10 cellular contexts compared by ENCODE assay signal in genomic region chr3:187913617-187914033, GRCh38.
DNase-seq lines count a peak whose midpoint lies in the region; ATAC-seq and TF ChIP-seq lines count a peak whose summit lies in the region.
"Had no signal": no experiment of that assay in that cellular context is flagged by ENCODE, and none has a peak within 500 bp of the region (broad histone marks: within the 10 kb centered on the region; RNA-seq: fewer than 3 reads in every experiment).

No MANE protein-coding gene starts in this region.

- H3K4me1 ChIP-seq in mammary epithelial cell (ENCODE audit: insufficient read depth, low read length) (peaks cover 13% of the 10 kb centered on the region), rectal smooth muscle tissue (ENCODE audit: control insufficient read depth, insufficient read depth, low read length) (peaks cover 28% of the 10 kb centered on the region)

- POLR2A ChIA-PET in T-cell (lab: Charles Lee), result no interaction called here

- H3K9me3 Mint-ChIP-seq in T-cell, result no peaks in the 10 kb centered on the region

- H3K9ac ChIP-seq in mammary epithelial cell (ENCODE audit: insufficient read depth, low read length) (no peak overlapping the region), rectal smooth muscle tissue (ENCODE audit: low read length) (no peak overlapping the region)

- WGBS in mammary epithelial cell (ENCODE audit: low coverage, missing lambda C conversion rate), result 71% methylated on average over 2 of the region's 2 CpGs

- H3K27me3 ChIP-seq in mammary epithelial cell (ENCODE audit: insufficient read depth, low read length) (no peaks in the 10 kb centered on the region), rectal smooth muscle tissue (ENCODE audit: control insufficient read depth, insufficient read depth, low read length) (no peaks in the 10 kb centered on the region)

- H3K27ac ChIP-seq in mammary epithelial cell (ENCODE audit: insufficient read depth, low read depth, low read length) (no peak overlapping the region), rectal smooth muscle tissue (ENCODE audit: low read depth, low read length) (peak overlapping the region; percentile 64)

- H3K36me3 ChIP-seq in mammary epithelial cell (ENCODE audit: insufficient read depth, low read length), result no peaks in the 10 kb centered on the region
- no peaks in the 10 kb centered on the region for H3K36me3 ChIP-seq in rectal smooth muscle tissue (ENCODE audit: control insufficient read depth, insufficient read depth, low read length)

- in situ Hi-C loops in mammary epithelial cell (cut with MboI; ENCODE audit: low sequenced_read_pairs in 2 of 2), result no loop called here

- intact Hi-C loops in mammary epithelial cell (cut with micrococcal nuclease), result no loop called here

- TF ChIP-seq CTCF in mammary epithelial cell (conservative IDR thresholded peaks at IDR 0.05 in 1 of 2, IDR thresholded peaks at IDR 0.05 in 1 of 2; ENCODE audit: extremely low read depth in 1 of 2, insufficient read depth in 1 of 2, low read depth in 1 of 2, low read length in 2 of 2), result no peak

- dilution Hi-C loops in mammary epithelial cell (cut with HindIII; ENCODE audit: low sequenced_read_pairs), result no loop called here

- H4K20me1 ChIP-seq in mammary epithelial cell (ENCODE audit: insufficient read depth, low read length), result no peaks in the 10 kb centered on the region

- peaks cover 11 to 32% (median 20%) of the 10 kb centered on the region in 3 donors for H3K4me1 Mint-ChIP-seq in T-cell

- no peaks in the 10 kb centered on the region for H3K36me3 Mint-ChIP-seq in T-cell

- no peaks in the 10 kb centered on the region for H3K27me3 Mint-ChIP-seq in T-cell

- H3K27ac Mint-ChIP-seq in T-cell, result no peak overlapping the region

- H3K79me2 ChIP-seq in mammary epithelial cell (ENCODE audit: insufficient read depth, low read length), result no peaks in the 10 kb centered on the region

- no peak overlapping the region for H3K4me3 Mint-ChIP-seq in T-cell

- no peak overlapping the region for H3K4me3 ChIP-seq in mammary epithelial cell (replicated peaks in 1 of 3; ENCODE audit: insufficient read depth in 1 of 3, low read depth in 2 of 3, low read length in 3 of 3)
- H3K4me3 ChIP-seq in rectal smooth muscle tissue (ENCODE audit: low read length), result no peak overlapping the region

- BruUV-seq in mammary epithelial cell (replicated peaks; lab: Mats Ljungman, UMichigan), result no TSS peak

- no peak overlapping the region for H3K4me2 ChIP-seq in mammary epithelial cell (ENCODE audit: insufficient read depth, low read depth, low read length)

- CTCF ChIA-PET in mammary epithelial cell (lab: Charles Lee; ENCODE audit: low non-redundant PET), result no interaction called here
- CTCF ChIA-PET in T-cell (lab: Charles Lee), result no interaction called here

- no peak for ATAC-seq in T-cell (replicated peaks in 1 of 4)

- no peak overlapping the region for H2AFZ ChIP-seq in mammary epithelial cell (ENCODE audit: low read depth, low read length)

- peak; percentile 61 for DNase-seq in EH (ENCODE audit: low read depth)
- peak; percentile 90 for DNase-seq in M059J (ENCODE audit: low read depth)
- DNase-seq in mammary epithelial cell, result peak; percentile 49
- DNase-seq in activated gamma-delta T cell treated with Interleukin-2 at 50 U/mL for 16 hours, result no peak
- DNase-seq in glomerular visceral epithelial cell (ENCODE audit: extremely low spot score), result no peak
- DNase-seq in T-cell, result no peak
- DNase-seq in NCI-H345 treated with DMSO at 0.1 percent for 48 hours (lab: John Stamatoyannopoulos, UW; ENCODE audit: unreplicated experiment), result no peak
- DNase-seq: activated effector memory CD4-positive, alpha-beta T cell treated with Interleukin-2 at 50 U/mL for 16 hours; NCI-H82 had no signal

- no peaks in the 10 kb centered on the region for H3K9me3 ChIP-seq in mammary epithelial cell (replicated peaks; ENCODE audit: insufficient read depth, low read length)

Comparison
In these comparisons a context has a peak if more than half of its experiments do, and no peak if none do; other contexts are left out.
1. DNase-seq: peak in EH (single experiment), M059J (single experiment) and mammary epithelial cell (single experiment); none in activated gamma-delta T cell treated with Interleukin-2 at 50 U/mL for 16 hours (single experiment), glomerular visceral epithelial cell (single experiment), T-cell (0 of 34) and NCI-H345 treated with DMSO at 0.1 percent for 48 hours (single experiment).